In the genomic region with DNA sequence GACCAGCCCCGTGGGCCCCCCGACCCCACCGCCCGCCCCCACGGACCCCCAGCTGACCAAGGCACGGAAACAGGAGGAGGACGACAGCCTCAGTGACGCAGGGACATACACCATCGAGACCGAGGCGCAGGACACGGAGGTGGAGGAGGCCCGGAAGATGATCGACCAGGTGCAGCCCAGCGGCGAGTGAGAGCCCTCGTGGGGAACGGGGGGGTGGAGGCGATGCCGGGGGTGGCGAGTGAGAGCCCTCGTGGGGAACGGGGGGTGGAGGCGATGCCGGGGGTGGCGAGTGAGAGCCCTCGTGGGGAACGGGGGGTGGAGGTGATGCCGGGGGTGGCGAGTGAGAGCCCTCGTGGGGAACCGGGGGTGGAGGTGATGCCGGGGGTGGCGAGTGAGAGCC, we compare ENCODE assay signal across 9 cellular contexts. TPM values are rescaled to one million over a fixed set of nuclear protein-coding genes. Genes with fewer than 3 reads are reported as not detected.
"Had no signal": no experiment of that assay in that cellular context is flagged by ENCODE, and none has a peak within 500 bp of the region (broad histone marks: within the 10 kb centered on the region; RNA-seq: fewer than 3 reads in every experiment).

No MANE protein-coding gene starts in this region.

RNA-seq across cellular contexts. Expression of a gene that starts 40.3 kb away (rescaled TPM):
- total RNA-seq: activated CD4-positive, alpha-beta memory T cell treated with anti-CD3 and anti-CD28 coated beads for 36 hours; activated CD8-positive, alpha-beta memory T cell treated with anti-CD3 and anti-CD28 coated beads for 36 hours; activated CD8-positive, alpha-beta memory T cell treated with anti-CD3 and anti-CD28 coated beads, Interleukin-2, amount 10 ng/mL, durations not matched to agents 7 days and 5 days; activated CD8-positive, alpha-beta T cell treated with anti-CD3 and anti-CD28 coated beads, Interleukin-2, amount 10 ng/mL, durations not matched to agents 7 days and 5 days; body of pancreas; dermis microvascular lymphatic vessel endothelial cell; fibroblast of villous mesenchyme; glomerular endothelial cell had no signal
- polyA plus RNA-seq: fibroblast of lung had no signal
